In genomic region chr2:7377861-7378569, GRCh38 we compare ENCODE assay signal across 1 cellular context.
TF ChIP-seq lines count a peak whose summit lies in the region.

No MANE protein-coding gene starts in this region.

TF ChIP-seq in SK-N-SH, 30 proteins besides CTCF, POLR2A, EP300 and RAD21 (continued from another document):
- TF ChIP-seq, protein P1, sequence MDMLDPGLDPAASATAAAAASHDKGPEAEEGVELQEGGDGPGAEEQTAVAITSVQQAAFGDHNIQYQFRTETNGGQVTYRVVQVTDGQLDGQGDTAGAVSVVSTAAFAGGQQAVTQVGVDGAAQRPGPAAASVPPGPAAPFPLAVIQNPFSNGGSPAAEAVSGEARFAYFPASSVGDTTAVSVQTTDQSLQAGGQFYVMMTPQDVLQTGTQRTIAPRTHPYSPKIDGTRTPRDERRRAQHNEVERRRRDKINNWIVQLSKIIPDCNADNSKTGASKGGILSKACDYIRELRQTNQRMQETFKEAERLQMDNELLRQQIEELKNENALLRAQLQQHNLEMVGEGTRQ (IDR thresholded peaks at IDR 0.05; ENCODE audit: borderline replicate concordance, low read depth, low read length), result no peak
- TF ChIP-seq ZBTB33 (IDR thresholded peaks at IDR 0.05; ENCODE audit: borderline replicate concordance, low read depth), result no peak
